8 cellular contexts compared by ENCODE assay signal in genomic region chr13:22915442-22916082, GRCh38.
DNase-seq lines count a peak whose midpoint lies in the region; ATAC-seq and TF ChIP-seq lines count a peak whose summit lies in the region.

No MANE protein-coding gene starts in this region.

- H3K36me3 Mint-ChIP-seq in effector memory CD8-positive, alpha-beta T cell (ENCODE audit: insufficient read depth): peaks cover 3% of the 10 kb centered on the region

- H3K9me3 Mint-ChIP-seq in effector memory CD8-positive, alpha-beta T cell: peaks cover 0 to 2% of the 10 kb centered on the region in 2 donors

- H3K4me3 ChIP-seq in HFF-Myc (replicated peaks; ENCODE audit: low read depth, low read length) (peak overlapping the region; percentile 35), NT2/D1 (ENCODE audit: insufficient read length, low read depth) (peak overlapping the region; percentile 41), lung (peak overlapping the region; percentile 84), thoracic aorta (peak overlapping the region; percentile 81)

- H3K27me3 ChIP-seq in NT2/D1 (ENCODE audit: insufficient read depth, insufficient read length) (no peaks in the 10 kb centered on the region), lung (ENCODE audit: control insufficient read depth, insufficient read depth) (no peaks in the 10 kb centered on the region), thoracic aorta (replicated peaks; ENCODE audit: insufficient read depth) (no peaks in the 10 kb centered on the region)

- H3K9me3 ChIP-seq in NT2/D1 (ENCODE audit: insufficient read depth, low read length) (no peaks in the 10 kb centered on the region), lung (ENCODE audit: control insufficient read depth in 2 of 2, insufficient read depth in 1 of 2, low read length in 1 of 2) (no peaks in the 10 kb centered on the region), thoracic aorta (no peaks in the 10 kb centered on the region)

- H3K4me1 ChIP-seq in NT2/D1 (ENCODE audit: insufficient read depth, insufficient read length): no peaks in the 10 kb centered on the region
- H3K4me1 ChIP-seq in lung (ENCODE audit: control insufficient read depth in 2 of 2, insufficient read depth in 2 of 2, low read length in 2 of 2): no peaks in the 10 kb centered on the region
- peaks cover 0 to 7% of the 10 kb centered on the region in 2 donors for H3K4me1 ChIP-seq in thoracic aorta (ENCODE audit: control insufficient read depth in 1 of 2, low read depth in 2 of 2)

- H3K4me3 Mint-ChIP-seq in effector memory CD8-positive, alpha-beta T cell: peak overlapping the region in 1 of 2 donors; percentile 48

- TF ChIP-seq CTCF in HFF-Myc (IDR thresholded peaks at IDR 0.05; ENCODE audit: low read depth, low read length, missing control alignments): no peak
- no peak for TF ChIP-seq CTCF in lung (IDR thresholded peaks at IDR 0.05; ENCODE audit: control extremely low read depth, extremely low read depth)
- TF ChIP-seq CTCF in thoracic aorta (IDR thresholded peaks at IDR 0.05): no peak

- H3K27ac ChIP-seq in lung (ENCODE audit: low read depth in 1 of 2, low read length in 1 of 2) (no peak overlapping the region), thoracic aorta (no peak overlapping the region)

- DNase-seq in ELR (ENCODE audit: low read depth) (peak; percentile 5), HFF-Myc (ENCODE audit: extremely low read depth, low read depth) (no peak), NT2/D1 (ENCODE audit: low read depth, low spot score) (peak; percentile 30), lung (ENCODE audit: low spot score) (peak; percentile 55), thoracic aorta (ENCODE audit: low spot score) (no peak)
- no peak for DNase-seq in effector memory CD8-positive, alpha-beta T cell
- no peak for DNase-seq in activated CD4-positive, alpha-beta T cell treated with anti-CD3 and anti-CD28 coated beads, Interleukin-2, amount 50 U/mL, for 48 hours
- no peak for DNase-seq in stimulated activated CD4-positive, alpha-beta T cell treated with anti-CD3 and anti-CD28 coated beads, Interleukin-4, amount 100 ng/mL, for 24 hours

- H3K4me1 Mint-ChIP-seq in effector memory CD8-positive, alpha-beta T cell (ENCODE audit: low read depth in 2 of 2): no peaks in the 10 kb centered on the region

- H3K36me3 ChIP-seq in NT2/D1 (ENCODE audit: insufficient read depth, insufficient read length, low read length) (no peaks in the 10 kb centered on the region), lung (ENCODE audit: control insufficient read depth in 2 of 2, insufficient read depth in 2 of 2, low read length in 2 of 2) (no peaks in the 10 kb centered on the region), thoracic aorta (no peaks in the 10 kb centered on the region)

- H3K27ac Mint-ChIP-seq in effector memory CD8-positive, alpha-beta T cell: no peak overlapping the region

- ATAC-seq in effector memory CD8-positive, alpha-beta T cell (replicated peaks): peak; percentile 56
- ATAC-seq in lung (ENCODE audit: insufficient read depth, low FRiP score): peak; percentile 92
- ATAC-seq in thoracic aorta (ENCODE audit: insufficient number of reproducible peaks, low FRiP score, low read depth): peak; percentile 49

- H3K27me3 Mint-ChIP-seq in effector memory CD8-positive, alpha-beta T cell: peaks cover 8 to 63% of the 10 kb centered on the region in 2 donors

- H3K9ac ChIP-seq in NT2/D1 (ENCODE audit: insufficient read length, low read depth): peak overlapping the region; percentile 75

- 2 to 4% methylated on average over 47 to 58 of the region's 58 CpGs for WGBS in lung, 2 donors

Comparison
In these comparisons a context has a peak if more than half of its experiments do, and no peak if none do; other contexts are left out.
1. DNase-seq: peak in ELR (single experiment), NT2/D1 (single experiment) and lung (single experiment); none in HFF-Myc (single experiment), effector memory CD8-positive, alpha-beta T cell (0 of 3), thoracic aorta (single experiment), activated CD4-positive, alpha-beta T cell treated with anti-CD3 and anti-CD28 coated beads, Interleukin-2, amount 50 U/mL, for 48 hours (0 of 2) and stimulated activated CD4-positive, alpha-beta T cell treated with anti-CD3 and anti-CD28 coated beads, Interleukin-4, amount 100 ng/mL, for 24 hours (single experiment).
2. Peak in every context shown above with its lines, with median percentiles within 50 percentile points of each other: H3K4me3 ChIP-seq and ATAC-seq.